In genomic region chr6:47290124-47290834, GRCh38 we compare ENCODE assay signal across 1 cellular context.
TF ChIP-seq lines count a peak whose summit lies in the region.

No MANE protein-coding gene starts in this region.

TF ChIP-seq in HEK293, 187 proteins besides CTCF, POLR2A, EP300 and RAD21 (continued from another document):
- no peak for TF ChIP-seq ZNF555 (tag by site-specific recombination; conservative IDR thresholded peaks at IDR 0.05)
- no peak for TF ChIP-seq ZNF404 (tag by site-specific recombination; IDR thresholded peaks at IDR 0.05)
- no peak for TF ChIP-seq ZNF510 (tag by site-specific recombination; IDR thresholded peaks at IDR 0.05; ENCODE audit: insufficient replicate concordance)
- TF ChIP-seq ZNF529 (tag by site-specific recombination; IDR thresholded peaks at IDR 0.05; ENCODE audit: insufficient replicate concordance), result no peak
- TF ChIP-seq EGR2 (tag by site-specific recombination; IDR thresholded peaks at IDR 0.05; ENCODE audit: low read depth), result peak; percentile 90
- TF ChIP-seq ZSCAN30 (tag by site-specific recombination; IDR thresholded peaks at IDR 0.05), result no peak
- no peak for TF ChIP-seq ZNF837 (tag by site-specific recombination; IDR thresholded peaks at IDR 0.05)
- no peak for TF ChIP-seq ZNF677 (tag by site-specific recombination; IDR thresholded peaks at IDR 0.05)
- TF ChIP-seq ZNF140 (tag by site-specific recombination; IDR thresholded peaks at IDR 0.05), result 0 out of 2 replicates have a peak, but pooled peaks have one; percentile 7
- peak; percentile 71 for TF ChIP-seq PRDM6 (tag by site-specific recombination; IDR thresholded peaks at IDR 0.05)
- TF ChIP-seq, protein P1, sequence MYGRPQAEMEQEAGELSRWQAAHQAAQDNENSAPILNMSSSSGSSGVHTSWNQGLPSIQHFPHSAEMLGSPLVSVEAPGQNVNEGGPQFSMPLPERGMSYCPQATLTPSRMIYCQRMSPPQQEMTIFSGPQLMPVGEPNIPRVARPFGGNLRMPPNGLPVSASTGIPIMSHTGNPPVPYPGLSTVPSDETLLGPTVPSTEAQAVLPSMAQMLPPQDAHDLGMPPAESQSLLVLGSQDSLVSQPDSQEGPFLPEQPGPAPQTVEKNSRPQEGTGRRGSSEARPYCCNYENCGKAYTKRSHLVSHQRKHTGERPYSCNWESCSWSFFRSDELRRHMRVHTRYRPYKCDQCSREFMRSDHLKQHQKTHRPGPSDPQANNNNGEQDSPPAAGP (tag by site-specific recombination; IDR thresholded peaks at IDR 0.05), result no peak
- TF ChIP-seq ZFHX2 (tag by site-specific recombination; conservative IDR thresholded peaks at IDR 0.05), result peak; percentile 92
- TF ChIP-seq ZNF394 (tag by site-specific recombination; IDR thresholded peaks at IDR 0.05; ENCODE audit: borderline replicate concordance), result no peak
- TF ChIP-seq ZFP69B (tag by site-specific recombination; IDR thresholded peaks at IDR 0.05), result no peak
- TF ChIP-seq ZNF426 (tag by site-specific recombination; IDR thresholded peaks at IDR 0.05), result no peak
- TF ChIP-seq ZNF23 (tag by site-specific recombination; IDR thresholded peaks at IDR 0.05; ENCODE audit: borderline replicate concordance), result no peak
- TF ChIP-seq OSR2 (tag by site-specific recombination; IDR thresholded peaks at IDR 0.05), result no peak
- no peak for TF ChIP-seq ZNF302 (tag by site-specific recombination; IDR thresholded peaks at IDR 0.05; ENCODE audit: low read depth)
- no peak for TF ChIP-seq OVOL3 (tag by site-specific recombination; IDR thresholded peaks at IDR 0.05)
- TF ChIP-seq, protein P2, sequence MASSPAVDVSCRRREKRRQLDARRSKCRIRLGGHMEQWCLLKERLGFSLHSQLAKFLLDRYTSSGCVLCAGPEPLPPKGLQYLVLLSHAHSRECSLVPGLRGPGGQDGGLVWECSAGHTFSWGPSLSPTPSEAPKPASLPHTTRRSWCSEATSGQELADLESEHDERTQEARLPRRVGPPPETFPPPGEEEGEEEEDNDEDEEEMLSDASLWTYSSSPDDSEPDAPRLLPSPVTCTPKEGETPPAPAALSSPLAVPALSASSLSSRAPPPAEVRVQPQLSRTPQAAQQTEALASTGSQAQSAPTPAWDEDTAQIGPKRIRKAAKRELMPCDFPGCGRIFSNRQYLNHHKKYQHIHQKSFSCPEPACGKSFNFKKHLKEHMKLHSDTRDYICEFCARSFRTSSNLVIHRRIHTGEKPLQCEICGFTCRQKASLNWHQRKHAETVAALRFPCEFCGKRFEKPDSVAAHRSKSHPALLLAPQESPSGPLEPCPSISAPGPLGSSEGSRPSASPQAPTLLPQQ (tag by site-specific recombination; IDR thresholded peaks at IDR 0.05), result no peak
- no peak for TF ChIP-seq ZNF335 (tag by site-specific recombination; conservative IDR thresholded peaks at IDR 0.05)
- TF ChIP-seq SCRT1 (tag by site-specific recombination; IDR thresholded peaks at IDR 0.05; ENCODE audit: borderline replicate concordance), result no peak
TF ChIP-seq in HEK293: peak in this region for 7.
